Comparison of ENCODE assay signal across 8 cellular contexts in genomic region chr1:180230791-180231505, GRCh38. TPM values are rescaled to one million over a fixed set of nuclear protein-coding genes. Genes with fewer than 3 reads are reported as not detected.
DNase-seq lines count a peak whose midpoint lies in the region; ATAC-seq lines count a peak whose summit lies in the region.

No MANE protein-coding gene starts in this region.

- H3K27ac ChIP-seq in effector memory CD4-positive, alpha-beta T cell (ENCODE audit: insufficient read depth, low read length, poor library complexity, severe bottlenecking), result no peak overlapping the region
- H3K27ac ChIP-seq in muscle layer of colon (ENCODE audit: low read depth, low read length), result no peak overlapping the region

- H3K9ac ChIP-seq in muscle layer of colon (ENCODE audit: low read length), result no peak overlapping the region

- peaks cover 40% of the 10 kb centered on the region for H3K4me1 ChIP-seq in effector memory CD4-positive, alpha-beta T cell (ENCODE audit: control insufficient read depth, insufficient read depth, low read length, poor library complexity, severe bottlenecking)
- H3K4me1 ChIP-seq in muscle layer of colon (ENCODE audit: insufficient read depth, low read length), result peaks cover 44% of the 10 kb centered on the region

- peak overlapping the region; percentile 69 for H3K4me3 ChIP-seq in effector memory CD4-positive, alpha-beta T cell (ENCODE audit: insufficient read depth, low read depth, low read length, poor library complexity, severe bottlenecking)
- H3K4me3 ChIP-seq in muscle layer of colon (ENCODE audit: low read depth in 1 of 2, low read length in 2 of 2), result peak overlapping the region; percentile 41 to 58

- peak; percentile 67 for DNase-seq in activated CD4-positive, alpha-beta T cell treated with anti-CD3 and anti-CD28 coated beads, Interleukin-2, amount 10 ng/mL, durations not matched to agents 24 days and 14 days
- DNase-seq in activated CD4-positive, alpha-beta T cell treated with anti-CD3 and anti-CD28 coated beads for 48 hours, result no peak
- DNase-seq in RKO (ENCODE audit: low spot score), result peak; percentile 58
- DNase-seq in effector memory CD4-positive, alpha-beta T cell, result no peak
- DNase-seq in central memory CD4-positive, alpha-beta T cell, result no peak

- no peaks in the 10 kb centered on the region for H3K9me3 Mint-ChIP-seq in activated CD4-positive, alpha-beta T cell treated with anti-CD3 and anti-CD28 coated beads, Interleukin-2, amount 10 ng/mL, durations not matched to agents 24 days and 14 days

- ATAC-seq in HG02840 (IDR thresholded peaks at IDR 0.05; ENCODE audit: low FRiP score, unreplicated experiment) (no peak), HG02798 (IDR thresholded peaks at IDR 0.05; ENCODE audit: poor library complexity, unreplicated experiment) (no peak)

- H3K27me3 Mint-ChIP-seq in activated CD4-positive, alpha-beta T cell treated with anti-CD3 and anti-CD28 coated beads, Interleukin-2, amount 10 ng/mL, durations not matched to agents 24 days and 14 days, result peaks cover 76% of the 10 kb centered on the region

- H3K4me1 Mint-ChIP-seq in activated CD4-positive, alpha-beta T cell treated with anti-CD3 and anti-CD28 coated beads, Interleukin-2, amount 10 ng/mL, durations not matched to agents 24 days and 14 days, result peaks cover 23% of the 10 kb centered on the region

- peak overlapping the region; percentile 71 for H3K4me3 Mint-ChIP-seq in activated CD4-positive, alpha-beta T cell treated with anti-CD3 and anti-CD28 coated beads, Interleukin-2, amount 10 ng/mL, durations not matched to agents 24 days and 14 days

- H3K27me3 ChIP-seq in effector memory CD4-positive, alpha-beta T cell (replicated peaks; ENCODE audit: control insufficient read depth, insufficient read depth, low read length, poor library complexity, severe bottlenecking), result peaks cover 67% of the 10 kb centered on the region
- peaks cover 74 to 89% of the 10 kb centered on the region in 2 donors for H3K27me3 ChIP-seq in muscle layer of colon (ENCODE audit: control insufficient read depth in 1 of 2, insufficient read depth in 2 of 2, low read length in 2 of 2)

- H3K9me3 ChIP-seq in effector memory CD4-positive, alpha-beta T cell (ENCODE audit: control insufficient read depth, low read length), result no peaks in the 10 kb centered on the region
- peaks cover 8% of the 10 kb centered on the region for H3K9me3 ChIP-seq in muscle layer of colon (ENCODE audit: low read length)

- no peaks in the 10 kb centered on the region for H3K36me3 Mint-ChIP-seq in activated CD4-positive, alpha-beta T cell treated with anti-CD3 and anti-CD28 coated beads, Interleukin-2, amount 10 ng/mL, durations not matched to agents 24 days and 14 days (ENCODE audit: low read depth)

- no peak overlapping the region for H3K27ac Mint-ChIP-seq in activated CD4-positive, alpha-beta T cell treated with anti-CD3 and anti-CD28 coated beads, Interleukin-2, amount 10 ng/mL, durations not matched to agents 24 days and 14 days

- intact Hi-C loops in activated CD4-positive, alpha-beta T cell treated with anti-CD3 and anti-CD28 coated beads, Interleukin-2, amount 10 ng/mL, durations not matched to agents 24 days and 14 days (cut with micrococcal nuclease), result loop anchor here (5.0 to 10.0 kb wide), 2 partner anchors 489 to 1254 kb away; partner anchors contain the start of genes CACNA1E and FAM163A

- H3K36me3 ChIP-seq in effector memory CD4-positive, alpha-beta T cell (ENCODE audit: control insufficient read depth, insufficient read depth, low read length), result no peaks in the 10 kb centered on the region
- no peaks in the 10 kb centered on the region for H3K36me3 ChIP-seq in muscle layer of colon (ENCODE audit: insufficient read depth, low read length)

RNA-seq across cellular contexts. Expression of gene LHX4, which starts 0.9 kb away (rescaled TPM):
- total RNA-seq in activated CD4-positive, alpha-beta T cell treated with anti-CD3 and anti-CD28 coated beads, Interleukin-2, amount 10 ng/mL, durations not matched to agents 24 days and 14 days, result not detected in 2 replicates

Comparison
In these comparisons a context has a peak if more than half of its experiments do, and no peak if none do; other contexts are left out.
1. DNase-seq: peak in activated CD4-positive, alpha-beta T cell treated with anti-CD3 and anti-CD28 coated beads, Interleukin-2, amount 10 ng/mL, durations not matched to agents 24 days and 14 days (single experiment) and RKO (single experiment); none in activated CD4-positive, alpha-beta T cell treated with anti-CD3 and anti-CD28 coated beads for 48 hours (single experiment), effector memory CD4-positive, alpha-beta T cell (0 of 3) and central memory CD4-positive, alpha-beta T cell (single experiment).